13 cellular contexts compared by ENCODE assay signal in genomic region chr7:2309889-2310331, GRCh38. TPM values are rescaled to one million over a fixed set of nuclear protein-coding genes. Genes with fewer than 3 reads are reported as not detected.
DNase-seq lines count a peak whose midpoint lies in the region; ATAC-seq, FAIRE-seq and TF ChIP-seq lines count a peak whose summit lies in the region.
"Had no signal": no experiment of that assay in that cellular context is flagged by ENCODE, and none has a peak within 500 bp of the region (broad histone marks: within the 10 kb centered on the region; RNA-seq: fewer than 3 reads in every experiment).

No MANE protein-coding gene starts in this region.

- no peak overlapping the region for H3K4me3 ChIP-seq in cardiac fibroblast (replicated peaks in 1 of 2; ENCODE audit: low read depth in 2 of 2, low read length in 2 of 2)
- no peak overlapping the region for H3K4me3 ChIP-seq in liver (ENCODE audit: low read depth in 1 of 3, low read length in 3 of 3)

- peak; percentile 91 for FAIRE-seq in HTR-8/SVneo (lab: Jason Lieb, UNC)
- FAIRE-seq: GM12891 had no signal

- H3K36me3 ChIP-seq in liver (ENCODE audit: control insufficient read depth in 4 of 4, insufficient read depth in 3 of 4, low read depth in 1 of 4, low read length in 3 of 4), result no peaks in the 10 kb centered on the region

- H3K27me3 ChIP-seq in liver (ENCODE audit: control insufficient read depth in 4 of 4, insufficient read depth in 4 of 4, low read length in 3 of 4), result no peaks in the 10 kb centered on the region

- WGBS in liver, result 76% methylated on average over 20 of the region's 20 CpGs

- DNase-seq in A172 (ENCODE audit: low spot score) (peak; percentile 95), HTR-8/SVneo (ENCODE audit: insufficient read length, low spot score) (peak; percentile 97), cardiac fibroblast (ENCODE audit: low read depth in 2 of 2) (peak; percentile 85 to 87), ureter (ENCODE audit: low spot score) (no peak), amygdala (lab: John Stamatoyannopoulos, UW) (no peak)
- DNase-seq in stimulated activated naive CD8-positive, alpha-beta T cell treated with anti-CD3 and anti-CD28 coated beads, Interleukin-15, Interleukin-2, amounts not matched to agents 100 U/mL and 50 U/mL, for 24 hours, result no peak
- DNase-seq: activated naive CD4-positive, alpha-beta T cell treated with anti-CD3 and anti-CD28 coated beads, Interleukin-2, amount 10 ng/mL, durations not matched to agents 7 days and 5 days; glutamatergic neuron; NCI-H446 treated with DMSO at 0.1 percent for 48 hours; occipital lobe had no signal

- no peak overlapping the region for H3K9ac ChIP-seq in liver (ENCODE audit: low read depth in 1 of 2, low read length in 2 of 2)

- TF ChIP-seq CTCF in cardiac fibroblast (IDR thresholded peaks at IDR 0.05; ENCODE audit: low read depth, low read length), result no peak
- TF ChIP-seq CTCF in liver (IDR thresholded peaks at IDR 0.05; ENCODE audit: low read depth, low read length, missing input control), result no peak

- peak overlapping the region; percentile 6 to 25 for H3K27ac ChIP-seq in liver (ENCODE audit: low read depth in 1 of 2, low read length in 2 of 2)

- H3K9me3 ChIP-seq in liver (ENCODE audit: control insufficient read depth in 4 of 4, low read length in 3 of 4), result no peaks in the 10 kb centered on the region

- ATAC-seq in HG03378 (IDR thresholded peaks at IDR 0.05; ENCODE audit: unreplicated experiment), result no peak
- no peak for ATAC-seq in stimulated activated naive CD8-positive, alpha-beta T cell treated with anti-CD3 and anti-CD28 coated beads, Interleukin-15, Interleukin-2, amounts not matched to agents 100 U/mL and 50 U/mL, for 24 hours

- no peak for TF ChIP-seq RAD21 in liver (IDR thresholded peaks at IDR 0.05)

- H3K4me1 ChIP-seq in liver (ENCODE audit: control insufficient read depth in 4 of 4, insufficient read depth in 4 of 4, low read length in 3 of 4), result peaks cover 0 to 10% (median 5%) of the 10 kb centered on the region in 4 donors

TF ChIP-seq in liver, 16 proteins besides CTCF, POLR2A, EP300 and RAD21:
- TF ChIP-seq SP1 (IDR thresholded peaks at IDR 0.05), result peak; percentile 32
- peak; percentile 66 for TF ChIP-seq NR2F2 (IDR thresholded peaks at IDR 0.05)
- peak in 1 of 2 donors; percentile 50 for TF ChIP-seq RXRA (IDR thresholded peaks at IDR 0.05)
- no peak for TF ChIP-seq HNF4A (conservative IDR thresholded peaks at IDR 0.05)

RNA-seq across cellular contexts. Expression of gene SNX8, which starts 4.3 kb away (rescaled TPM):
- 27.2 and 36.2 TPM in 2 replicates for total RNA-seq in A172 (2014; rRNA removed; shearing (Covaris generic))
- total RNA-seq in liver (10 to 100 TPM; 10.7 to 20.8 TPM), ureter (23.7 TPM)
- polyA plus RNA-seq in liver, result 10 to 100 TPM in 1 of 2 donors, 1 to 10 TPM in 1; 8.7 to 19.0 TPM

RNA-seq across cellular contexts. Expression of gene EIF3B, which starts 44.7 kb away (rescaled TPM):
- total RNA-seq in A172 (2014; rRNA removed; shearing (Covaris generic)), result 228 and 229 TPM in 2 replicates
- total RNA-seq in liver, result 10 to 100 TPM; 63.3 to 98.8 TPM
- polyA plus RNA-seq in liver, result 10 to 100 TPM; 27.4 to 58.3 TPM
- 142 TPM for total RNA-seq in ureter

Comparison
In these comparisons a context has a peak if more than half of its experiments do, and no peak if none do; other contexts are left out.
1. DNase-seq: peak in A172 (single experiment), HTR-8/SVneo (single experiment) and cardiac fibroblast (2 of 2); none in ureter (single experiment), amygdala (0 of 56) and stimulated activated naive CD8-positive, alpha-beta T cell treated with anti-CD3 and anti-CD28 coated beads, Interleukin-15, Interleukin-2, amounts not matched to agents 100 U/mL and 50 U/mL, for 24 hours (single experiment).